ENCODE assay signal across 8 cellular contexts in genomic region chr19:48444933-48445194, GRCh38. TPM values are rescaled to one million over a fixed set of nuclear protein-coding genes. Genes with fewer than 3 reads are reported as not detected.
DNase-seq lines count a peak whose midpoint lies in the region; ATAC-seq and TF ChIP-seq lines count a peak whose summit lies in the region.

No MANE protein-coding gene starts in this region.

- H3K4me3 Mint-ChIP-seq in HFFc6 (peak overlapping the region; percentile 88), brain (peak overlapping the region; percentile 87 to 91 (median 90))

- H3K9me3 Mint-ChIP-seq in HFFc6 (no peaks in the 10 kb centered on the region), brain (peaks cover 0 to 4% (median 0%) of the 10 kb centered on the region in 5 experiments)

- peaks cover 20% of the 10 kb centered on the region for H3K4me1 ChIP-seq in muscle layer of colon (ENCODE audit: insufficient read depth, low read length)

- no peak overlapping the region for H3K27ac ChIP-seq in muscle layer of colon (ENCODE audit: low read depth, low read length)

- H3K4me1 Mint-ChIP-seq in HFFc6 (ENCODE audit: low read depth) (peaks cover 16% of the 10 kb centered on the region), brain (peaks cover 37% of the 10 kb centered on the region)

- H3K9ac ChIP-seq in muscle layer of colon (ENCODE audit: low read length) = no peak overlapping the region

- TF ChIP-seq CTCF in HFFc6 (IDR thresholded peaks at IDR 0.05) (no peak), brain (conservative IDR thresholded peaks at IDR 0.05) (no peak)

- peak overlapping the region; percentile 1 to 97 for H3K4me3 ChIP-seq in muscle layer of colon (ENCODE audit: low read depth in 1 of 2, low read length in 2 of 2)

- H3K27ac Mint-ChIP-seq in HFFc6 (peak overlapping the region; percentile 98), brain (peak overlapping the region; percentile 98 to 99 (median 98))

- H3K27me3 Mint-ChIP-seq in HFFc6 (ENCODE audit: insufficient read depth) (no peaks in the 10 kb centered on the region; the same call in none of the 2 replicates), brain (peaks cover 3% of the 10 kb centered on the region)

- peaks cover 13% of the 10 kb centered on the region for H3K36me3 Mint-ChIP-seq in HFFc6 (ENCODE audit: low read depth)
- H3K36me3 Mint-ChIP-seq in brain = peaks cover 41% of the 10 kb centered on the region

- H3K27me3 ChIP-seq in muscle layer of colon (ENCODE audit: control insufficient read depth in 1 of 2, insufficient read depth in 2 of 2, low read length in 2 of 2) = peaks cover 15 to 26% of the 10 kb centered on the region in 2 donors

- no peaks in the 10 kb centered on the region for H3K9me3 ChIP-seq in muscle layer of colon (ENCODE audit: low read length)

- no peak for ATAC-seq in GM19035 (IDR thresholded peaks at IDR 0.05; ENCODE audit: unreplicated experiment)

- DNase-seq in AG08396 (ENCODE audit: low spot score) (peak; percentile 30), HFFc6 (no peak), NCI-H146 (lab: John Stamatoyannopoulos, UW) (no peak), SKM-1 treated with dmso at 0.1 percent for 144 hours (lab: John Stamatoyannopoulos, UW; ENCODE audit: unreplicated experiment) (no peak)
- DNase-seq in activated CD4-positive, CD25-positive, alpha-beta regulatory T cell treated with anti-CD3 and anti-CD28 coated beads, Interleukin-2, amount 50 U/mL, for 72 hours = no peak

- peaks cover 15% of the 10 kb centered on the region for H3K36me3 ChIP-seq in muscle layer of colon (ENCODE audit: insufficient read depth, low read length)

RNA-seq across cellular contexts. Expression of gene GRWD1, which starts 0.9 kb away (rescaled TPM):
- total RNA-seq in HFFc6 (2021; fragmentation: NEBNext Ultra II Directional; extraction: Animal tissue kit (Norgen Biotek cat#: 25700)) = 10 to 100 TPM; 36.2 to 53.5 (median 41.7) TPM
- 20.4 TPM for polyA plus RNA-seq in brain (ENCODE audit: insufficient read depth, low read depth, low replicate concordance)

RNA-seq across cellular contexts. Expression of gene KCNJ14, which starts 10.5 kb away (rescaled TPM):
- total RNA-seq in HFFc6 (2021; fragmentation: NEBNext Ultra II Directional; extraction: Animal tissue kit (Norgen Biotek cat#: 25700)) = under 1 TPM; 0.33 to 0.90 (median 0.51) TPM
- polyA plus RNA-seq in brain (ENCODE audit: insufficient read depth, low read depth, low replicate concordance) = 0.80 TPM

RNA-seq across cellular contexts. Expression of gene CYTH2, which starts 24.3 kb away (rescaled TPM):
- 10 to 100 TPM; 46.2 to 49.5 (median 47.1) TPM for total RNA-seq in HFFc6 (2021; fragmentation: NEBNext Ultra II Directional; extraction: Animal tissue kit (Norgen Biotek cat#: 25700))
- polyA plus RNA-seq in brain (ENCODE audit: insufficient read depth, low read depth, low replicate concordance) = 108 TPM

RNA-seq across cellular contexts. Expression of gene GRIN2D, which starts 51.4 kb away (rescaled TPM):
- 1 to 10 TPM; 2.8 to 4.4 (median 3.1) TPM for total RNA-seq in HFFc6 (2021; fragmentation: NEBNext Ultra II Directional; extraction: Animal tissue kit (Norgen Biotek cat#: 25700))
- polyA plus RNA-seq in brain (ENCODE audit: insufficient read depth, low read depth, low replicate concordance) = 2.1 TPM

RNA-seq across cellular contexts. Expression of gene KDELR1, which starts 53.5 kb away (rescaled TPM):
- 100 to 1,000 TPM; 354 to 455 (median 395) TPM for total RNA-seq in HFFc6 (2021; fragmentation: NEBNext Ultra II Directional; extraction: Animal tissue kit (Norgen Biotek cat#: 25700))
- polyA plus RNA-seq in brain (ENCODE audit: insufficient read depth, low read depth, low replicate concordance) = 216 TPM
